30 cellular contexts compared by ENCODE assay signal in the genomic region with DNA sequence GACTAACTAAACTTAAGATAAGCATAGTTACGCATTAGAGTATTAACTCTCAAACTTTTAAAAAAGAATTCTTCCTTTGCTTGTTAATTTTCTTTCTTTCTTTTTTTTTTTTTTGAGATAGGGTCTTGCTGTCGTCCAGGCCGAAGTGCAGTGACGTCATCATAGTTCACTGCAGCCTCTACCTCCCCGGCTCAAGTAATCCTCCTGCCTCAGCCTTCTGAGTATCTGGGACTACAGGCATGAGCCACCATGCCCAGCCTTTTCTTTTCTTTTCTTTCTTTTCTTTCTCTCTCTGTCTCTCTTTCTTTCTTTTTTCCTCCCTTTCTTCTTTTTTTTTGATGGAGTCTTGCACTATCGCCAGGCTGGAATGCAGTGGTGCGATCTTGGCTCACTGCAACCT.
"Had no signal": no experiment of that assay in that cellular context is flagged by ENCODE, and none has a peak within 500 bp of the region (broad histone marks: within the 10 kb centered on the region; RNA-seq: fewer than 3 reads in every experiment).

No MANE protein-coding gene starts in this region.

- H3K79me2 ChIP-seq: parathyroid adenoma had no signal

- H3K4me2 ChIP-seq: neural progenitor cell had no signal

- H2AFZ ChIP-seq: neural progenitor cell, parathyroid adenoma had no signal

- H3K4me1 ChIP-seq: left lung, neural progenitor cell, sigmoid colon, tibial nerve had no signal

- H3K27ac Mint-ChIP-seq: effector memory CD8-positive, alpha-beta T cell; mesothelial cell of epicardium; neural progenitor cell; progenitor cell of endocrine pancreas; stimulated activated memory B cell treated with anti-CD40 and anti-IgM and Interleukin-4, amounts not matched to agents 10 μg/mL and 1 μg/mL and 100 μg/mL, for 72 hours had no signal

- H3K27ac ChIP-seq: esophagus squamous epithelium, heart right ventricle, left lung, neural progenitor cell, parathyroid adenoma, sigmoid colon, testis, tibial nerve, upper lobe of left lung had no signal

- H3K4me3 Mint-ChIP-seq: effector memory CD8-positive, alpha-beta T cell; mesothelial cell of epicardium; naive B cell; natural killer cell treated with Interleukin-12 subunit alpha and Interleukin-12 subunit beta and Interleukin-15 and Interleukin-18, amount 100 ng/mL, for 72 hours; neural progenitor cell; stimulated activated memory B cell treated with anti-CD40 and anti-IgM and Interleukin-4, amounts not matched to agents 10 μg/mL and 1 μg/mL and 100 μg/mL, for 72 hours had no signal

- H3K27me3 Mint-ChIP-seq: effector memory CD8-positive, alpha-beta T cell; progenitor cell of endocrine pancreas; stimulated activated memory B cell treated with anti-CD40 and anti-IgM and Interleukin-4, amounts not matched to agents 10 μg/mL and 1 μg/mL and 100 μg/mL, for 72 hours had no signal

- H3K36me3 ChIP-seq: esophagus squamous epithelium, heart right ventricle, left lung, neural progenitor cell, sigmoid colon, tibial nerve, upper lobe of left lung had no signal

- FAIRE-seq: endometrium, islet of Langerhans, urothelium cell line had no signal

- ATAC-seq: effector memory CD8-positive, alpha-beta T cell; heart right ventricle; left cardiac atrium; left lung; mucosa of descending colon; natural killer cell treated with Interleukin-12 subunit alpha and Interleukin-12 subunit beta and Interleukin-15 and Interleukin-18, amount 100 ng/mL, for 72 hours; stimulated activated memory B cell treated with anti-CD40 and anti-IgM and Interleukin-4, amounts not matched to agents 10 μg/mL and 1 μg/mL and 100 μg/mL, for 72 hours; stimulated activated naive CD8-positive, alpha-beta T cell treated with anti-CD3 and anti-CD28 coated beads, Interleukin-15, Interleukin-2, amounts not matched to agents 100 U/mL and 50 U/mL, for 24 hours had no signal

- H3K9me3 Mint-ChIP-seq: effector memory CD8-positive, alpha-beta T cell; mesothelial cell of epicardium; naive B cell; natural killer cell treated with Interleukin-12 subunit alpha and Interleukin-12 subunit beta and Interleukin-15 and Interleukin-18, amount 100 ng/mL, for 72 hours; neural progenitor cell; stimulated activated memory B cell treated with anti-CD40 and anti-IgM and Interleukin-4, amounts not matched to agents 10 μg/mL and 1 μg/mL and 100 μg/mL, for 72 hours had no signal

- H3K27me3 ChIP-seq: esophagus squamous epithelium, heart right ventricle, left lung, neural progenitor cell, sigmoid colon, testis, tibial nerve, upper lobe of left lung had no signal

- H3K36me3 Mint-ChIP-seq: mesothelial cell of epicardium; naive B cell; natural killer cell treated with Interleukin-12 subunit alpha and Interleukin-12 subunit beta and Interleukin-15 and Interleukin-18, amount 100 ng/mL, for 72 hours; neural progenitor cell; stimulated activated memory B cell treated with anti-CD40 and anti-IgM and Interleukin-4, amounts not matched to agents 10 μg/mL and 1 μg/mL and 100 μg/mL, for 72 hours had no signal

- H3K4me3 ChIP-seq: esophagus squamous epithelium, heart right ventricle, left lung, mucosa of descending colon, neural progenitor cell, sigmoid colon, testis, tibial nerve, upper lobe of left lung had no signal

- H3K9ac ChIP-seq: neural progenitor cell, parathyroid adenoma had no signal

- H3K9me3 ChIP-seq: esophagus squamous epithelium, heart right ventricle, left lung, mucosa of descending colon, sigmoid colon, testis, tibial nerve, upper lobe of left lung had no signal

- H3K4me1 Mint-ChIP-seq: neural progenitor cell had no signal

- DNase-seq: cortex of kidney; effector memory CD8-positive, alpha-beta T cell; erythroblast; esophagus squamous epithelium; foreskin melanocyte; glutamatergic neuron; heart right ventricle; hippocampal formation; left cardiac atrium; left lung; mesenchymal stem cell; mucosa of descending colon; naive B cell; sigmoid colon; stimulated activated CD4-positive, alpha-beta T cell treated with anti-CD3 and anti-CD28 coated beads, Interleukin-2, amount 100 ng/mL, for 24 hours; stimulated activated CD4-positive, alpha-beta T cell treated with anti-CD3 and anti-CD28 coated beads, Interleukin-4, amount 100 ng/mL, for 24 hours; stimulated activated naive CD8-positive, alpha-beta T cell treated with anti-CD3 and anti-CD28 coated beads, Interleukin-15, Interleukin-2, amounts not matched to agents 100 U/mL and 50 U/mL, for 24 hours; substantia nigra; testis; upper lobe of left lung had no signal
